Comparison of ENCODE assay signal across 15 cellular contexts in the genomic region with DNA sequence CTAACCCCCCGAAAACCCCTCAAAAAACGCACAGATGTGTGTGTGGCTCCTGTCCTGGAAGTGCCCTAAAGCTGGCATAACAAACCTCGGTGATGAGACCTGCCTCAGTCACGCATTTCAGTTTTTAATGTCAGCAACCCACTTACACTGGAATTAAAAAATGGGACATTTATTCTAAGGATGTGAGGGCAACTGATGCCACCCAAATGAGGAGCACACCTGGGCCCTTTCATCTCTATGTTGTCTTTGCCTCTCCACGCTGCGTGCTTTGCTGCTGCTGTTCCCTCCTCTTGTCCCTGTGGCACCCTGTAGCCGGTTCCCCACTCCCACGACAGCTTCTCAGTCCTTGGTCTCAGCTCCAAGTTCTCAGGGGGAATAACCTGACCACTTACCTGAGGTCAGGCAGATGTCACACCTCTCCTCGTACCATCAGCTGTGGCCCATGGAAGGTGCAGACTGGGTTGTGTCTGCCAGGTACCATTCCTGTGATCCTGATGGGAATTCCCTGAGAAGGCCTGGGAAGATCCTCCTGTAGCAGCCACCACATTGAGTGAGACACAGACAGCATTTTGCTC.
DNase-seq lines count a peak whose midpoint lies in the region; ATAC-seq and TF ChIP-seq lines count a peak whose summit lies in the region.
"Had no signal": no experiment of that assay in that cellular context is flagged by ENCODE, and none has a peak within 500 bp of the region (broad histone marks: within the 10 kb centered on the region; RNA-seq: fewer than 3 reads in every experiment).

No MANE protein-coding gene starts in this region.

- peaks cover 13 to 43% of the 10 kb centered on the region in 2 donors for H3K9me3 Mint-ChIP-seq in stimulated activated naive CD8-positive, alpha-beta T cell treated with anti-CD3 and anti-CD28 coated beads, Interleukin-15, amount 100 ng/mL, for 72 hours
- peaks cover 18% of the 10 kb centered on the region for H3K9me3 Mint-ChIP-seq in osteocyte (ENCODE audit: unreplicated experiment)
- H3K9me3 Mint-ChIP-seq in T-helper 2 cell treated with Interferon-gamma antibody and Interleukin-4, amounts not matched to agents 5 μg/mL and 100 μg/mL, for 36 hours: peaks cover 23% of the 10 kb centered on the region

- intact Hi-C loops in ascending aorta (cut with DNase I): no loop called here

- H3K27ac ChIP-seq in hepatocyte (peak overlapping the region; percentile 75), ascending aorta (no peak overlapping the region)

- H3K36me3 Mint-ChIP-seq in osteocyte (ENCODE audit: unreplicated experiment): peaks cover 2% of the 10 kb centered on the region
- H3K36me3 Mint-ChIP-seq in T-helper 2 cell treated with Interferon-gamma antibody and Interleukin-4, amounts not matched to agents 5 μg/mL and 100 μg/mL, for 36 hours (ENCODE audit: low read depth): no peaks in the 10 kb centered on the region

- H3K27me3 ChIP-seq in hepatocyte (no peaks in the 10 kb centered on the region), ascending aorta (no peaks in the 10 kb centered on the region)

- peaks cover 4% of the 10 kb centered on the region for H3K9me3 ChIP-seq in hepatocyte (ENCODE audit: low read depth)
- no peaks in the 10 kb centered on the region for H3K9me3 ChIP-seq in ascending aorta

- TF ChIP-seq CTCF in hepatocyte (IDR thresholded peaks at IDR 0.05; ENCODE audit: poor library complexity) (no peak), osteocyte (IDR thresholded peaks at IDR 0.05) (no peak), ascending aorta (IDR thresholded peaks at IDR 0.05) (no peak)

- no peaks in the 10 kb centered on the region for H3K9me2 ChIP-seq in hepatocyte (replicated peaks; ENCODE audit: insufficient read depth)

- no peak overlapping the region for H3K4me3 Mint-ChIP-seq in stimulated activated naive CD8-positive, alpha-beta T cell treated with anti-CD3 and anti-CD28 coated beads, Interleukin-15, amount 100 ng/mL, for 72 hours
- H3K4me3 Mint-ChIP-seq in osteocyte (ENCODE audit: unreplicated experiment): no peak overlapping the region
- H3K4me3 Mint-ChIP-seq in T-helper 2 cell treated with Interferon-gamma antibody and Interleukin-4, amounts not matched to agents 5 μg/mL and 100 μg/mL, for 36 hours: no peak overlapping the region
- H3K4me3 Mint-ChIP-seq: B cell; CD4-positive, alpha-beta T cell had no signal

- peak overlapping the region; percentile 27 to 56 for H3K27ac Mint-ChIP-seq in stimulated activated naive CD8-positive, alpha-beta T cell treated with anti-CD3 and anti-CD28 coated beads, Interleukin-15, amount 100 ng/mL, for 72 hours
- peak overlapping the region; percentile 70 for H3K27ac Mint-ChIP-seq in osteocyte (ENCODE audit: unreplicated experiment)
- no peak overlapping the region for H3K27ac Mint-ChIP-seq in T-helper 2 cell treated with Interferon-gamma antibody and Interleukin-4, amounts not matched to agents 5 μg/mL and 100 μg/mL, for 36 hours
- H3K27ac Mint-ChIP-seq: B cell; CD4-positive, alpha-beta T cell had no signal

- peaks cover 5% of the 10 kb centered on the region for H3K4me1 ChIP-seq in hepatocyte (ENCODE audit: insufficient read depth)
- H3K4me1 ChIP-seq in ascending aorta: no peaks in the 10 kb centered on the region

- ATAC-seq in stimulated activated naive CD8-positive, alpha-beta T cell treated with anti-CD3 and anti-CD28 coated beads, Interleukin-15, amount 100 ng/mL, for 72 hours: no peak
- no peak for ATAC-seq in stimulated activated naive CD8-positive, alpha-beta T cell treated with anti-CD3 and anti-CD28 coated beads, Interleukin-15, Interleukin-2, amounts not matched to agents 100 U/mL and 50 U/mL, for 24 hours
- ATAC-seq in GM19452 (IDR thresholded peaks at IDR 0.05; ENCODE audit: unreplicated experiment): no peak
- ATAC-seq: GM12878 had no signal

- H3K4me3 ChIP-seq in hepatocyte (no peak overlapping the region), ascending aorta (no peak overlapping the region)
- H3K4me3 ChIP-seq: GM12878 had no signal

- DNase-seq in stimulated activated naive CD8-positive, alpha-beta T cell treated with anti-CD3 and anti-CD28 coated beads, Interleukin-15, amount 100 ng/mL, for 72 hours: no peak
- no peak for DNase-seq in stimulated activated naive CD8-positive, alpha-beta T cell treated with anti-CD3 and anti-CD28 coated beads, Interleukin-15, Interleukin-2, amounts not matched to agents 100 U/mL and 50 U/mL, for 24 hours
- DNase-seq in hepatocyte (ENCODE audit: low spot score) (no peak), osteocyte (ENCODE audit: extremely low spot score, unreplicated experiment) (no peak), ascending aorta (ENCODE audit: low spot score in 2 of 2) (no peak), germinal center (ENCODE audit: low spot score) (no peak)
- DNase-seq in T-helper 2 cell treated with Interferon-gamma antibody and Interleukin-4, amounts not matched to agents 5 μg/mL and 100 μg/mL, for 36 hours (ENCODE audit: low spot score): no peak
- DNase-seq: C1 segment of cervical spinal cord; Calu3; CD4-positive, alpha-beta T cell; DMS 273 treated with DMSO at 0.1 percent for 48 hours; H7 had no signal

- no peaks in the 10 kb centered on the region for H3K4me1 Mint-ChIP-seq in stimulated activated naive CD8-positive, alpha-beta T cell treated with anti-CD3 and anti-CD28 coated beads, Interleukin-15, amount 100 ng/mL, for 72 hours
- peaks cover 11% of the 10 kb centered on the region for H3K4me1 Mint-ChIP-seq in osteocyte (ENCODE audit: unreplicated experiment)
- H3K4me1 Mint-ChIP-seq in T-helper 2 cell treated with Interferon-gamma antibody and Interleukin-4, amounts not matched to agents 5 μg/mL and 100 μg/mL, for 36 hours (ENCODE audit: low read depth): peaks cover 3% of the 10 kb centered on the region
- H3K4me1 Mint-ChIP-seq: B cell had no signal

- no peaks in the 10 kb centered on the region for H3K36me3 ChIP-seq in hepatocyte (replicated peaks; ENCODE audit: insufficient read depth, low read depth)
- H3K36me3 ChIP-seq in ascending aorta: no peaks in the 10 kb centered on the region

- no peak overlapping the region for H2AFZ ChIP-seq in hepatocyte

- 88% methylated on average over 9 of the region's 9 CpGs for WGBS in hepatocyte (ENCODE audit: low lambda C conversion rate, missing lambda C conversion rate)

- no peak overlapping the region for H3K4me2 ChIP-seq in hepatocyte

- H3K27me3 Mint-ChIP-seq in stimulated activated naive CD8-positive, alpha-beta T cell treated with anti-CD3 and anti-CD28 coated beads, Interleukin-15, amount 100 ng/mL, for 72 hours: peaks cover 20% of the 10 kb centered on the region
- H3K27me3 Mint-ChIP-seq in osteocyte (ENCODE audit: unreplicated experiment): no peaks in the 10 kb centered on the region
- no peaks in the 10 kb centered on the region for H3K27me3 Mint-ChIP-seq in T-helper 2 cell treated with Interferon-gamma antibody and Interleukin-4, amounts not matched to agents 5 μg/mL and 100 μg/mL, for 36 hours (ENCODE audit: low read depth)

- H3K79me2 ChIP-seq in hepatocyte: no peaks in the 10 kb centered on the region

- no peaks in the 10 kb centered on the region for H4K20me1 ChIP-seq in hepatocyte (ENCODE audit: insufficient read depth, poor library complexity, severe bottlenecking)
